21 cellular contexts compared by ENCODE assay signal in genomic region chr21:43328591-43329360, GRCh38.
DNase-seq lines count a peak whose midpoint lies in the region; ATAC-seq, FAIRE-seq and TF ChIP-seq lines count a peak whose summit lies in the region.
"Had no signal": no experiment of that assay in that cellular context is flagged by ENCODE, and none has a peak within 500 bp of the region (broad histone marks: within the 10 kb centered on the region; RNA-seq: fewer than 3 reads in every experiment).

No MANE protein-coding gene starts in this region.

- H3K27me3 ChIP-seq in left ventricle myocardium inferior (ENCODE audit: low read depth) (no peaks in the 10 kb centered on the region), astrocyte (ENCODE audit: insufficient read depth, low read length) (peaks cover 3% of the 10 kb centered on the region), smooth muscle cell (ENCODE audit: low read depth) (no peaks in the 10 kb centered on the region)
- H3K27me3 ChIP-seq: BE2C had no signal

- TF ChIP-seq CTCF in left ventricle myocardium inferior (IDR thresholded peaks at IDR 0.05; ENCODE audit: borderline replicate concordance), result no peak
- no peak for TF ChIP-seq CTCF in astrocyte (IDR thresholded peaks at IDR 0.05; ENCODE audit: insufficient read depth, low read depth, low read length)
- no peak for TF ChIP-seq CTCF in smooth muscle cell (IDR thresholded peaks at IDR 0.05; ENCODE audit: borderline replicate concordance, insufficient read depth, poor library complexity, severe bottlenecking)

- H3K9me3 Mint-ChIP-seq in astrocyte (ENCODE audit: unreplicated experiment), result peaks cover 6% of the 10 kb centered on the region
- H3K9me3 Mint-ChIP-seq in stimulated activated naive B cell treated with anti-CD40 and anti-IgM and Interleukin-4, amounts not matched to agents 10 μg/mL and 1 μg/mL and 100 μg/mL, for 72 hours, result no peaks in the 10 kb centered on the region

- H3K4me2 ChIP-seq in astrocyte (ENCODE audit: low read length) (no peak overlapping the region), smooth muscle cell (peak overlapping the region; percentile 46)
- H3K4me2 ChIP-seq: KMS-11 had no signal

- no peak overlapping the region for H3K4me3 ChIP-seq in left ventricle myocardium inferior
- no peak overlapping the region for H3K4me3 ChIP-seq in astrocyte (ENCODE audit: insufficient read depth, low read depth, low read length)
- H3K4me3 ChIP-seq in mesodermal cell (ENCODE audit: extremely low read depth, insufficient read depth, low read length, poor library complexity, severe bottlenecking), result no peak overlapping the region
- H3K4me3 ChIP-seq in smooth muscle cell, result no peak overlapping the region

- H3K27ac Mint-ChIP-seq in astrocyte (ENCODE audit: unreplicated experiment), result peak overlapping the region; percentile 64
- no peak overlapping the region for H3K27ac Mint-ChIP-seq in stimulated activated naive B cell treated with anti-CD40 and anti-IgM and Interleukin-4, amounts not matched to agents 10 μg/mL and 1 μg/mL and 100 μg/mL, for 72 hours

- peaks cover 9% of the 10 kb centered on the region for H3F3A ChIP-seq in smooth muscle cell (ENCODE audit: low read depth)

- no peak for ATAC-seq in Right ventricle myocardium inferior
- ATAC-seq in stimulated activated naive B cell treated with anti-CD40 and anti-IgM and Interleukin-4, amounts not matched to agents 10 μg/mL and 1 μg/mL and 100 μg/mL, for 72 hours (replicated peaks), result no peak

- no peaks in the 10 kb centered on the region for H3K36me3 Mint-ChIP-seq in astrocyte (ENCODE audit: low read depth, unreplicated experiment)
- H3K36me3 Mint-ChIP-seq in stimulated activated naive B cell treated with anti-CD40 and anti-IgM and Interleukin-4, amounts not matched to agents 10 μg/mL and 1 μg/mL and 100 μg/mL, for 72 hours, result no peaks in the 10 kb centered on the region
- H3K36me3 Mint-ChIP-seq: CD4-positive, CD25-positive, alpha-beta regulatory T cell had no signal

- no peaks in the 10 kb centered on the region for H3K9me3 ChIP-seq in left ventricle myocardium inferior (replicated peaks)
- H3K9me3 ChIP-seq in astrocyte (ENCODE audit: insufficient read depth, low read depth, low read length), result no peaks in the 10 kb centered on the region
- H3K9me3 ChIP-seq in mesodermal cell (ENCODE audit: control insufficient read depth, low read length), result no peaks in the 10 kb centered on the region
- no peaks in the 10 kb centered on the region for H3K9me3 ChIP-seq in smooth muscle cell (replicated peaks; ENCODE audit: low read depth)
- H3K9me3 ChIP-seq: BE2C had no signal

- DNase-seq in Right ventricle myocardium inferior (ENCODE audit: missing footprints), result peak; percentile 65
- no peak for DNase-seq in left ventricle myocardium inferior
- DNase-seq in astrocyte (ENCODE audit: low read depth), result no peak
- no peak for DNase-seq in smooth muscle cell (lab: John Stamatoyannopoulos, UW; ENCODE audit: unreplicated experiment)
- no peak for DNase-seq in stimulated activated naive B cell treated with anti-CD40 and anti-IgM and Interleukin-4, amounts not matched to agents 10 μg/mL and 1 μg/mL and 100 μg/mL, for 72 hours
- DNase-seq in activated T-cell treated with anti-CD3 and anti-CD28 coated beads, Interleukin-2, amount 50 U/mL, for 1 hour, result no peak
- no peak for DNase-seq in middle frontal gyrus (ENCODE audit: extremely low spot score, low spot score)
- DNase-seq: CD4-positive, CD25-positive, alpha-beta regulatory T cell; COR-L47; NCI-H1417 treated with DMSO at 0.1 percent for 48 hours; NCI-H187 treated with DMSO at 0.1 percent for 48 hours; NCI-H2227 treated with DMSO at 0.1 percent for 48 hours; NCI-H524; NCI-H82; OCI-M1; SHP77 treated with DMSO at 0.1 percent for 48 hours had no signal

- H3K9ac ChIP-seq in astrocyte (ENCODE audit: low read length) (no peak overlapping the region), smooth muscle cell (ENCODE audit: low read depth) (peak overlapping the region; percentile 29)
- H3K9ac ChIP-seq: KMS-11 had no signal

- H3K79me2 ChIP-seq in astrocyte (ENCODE audit: insufficient read depth, low read length) (no peaks in the 10 kb centered on the region), smooth muscle cell (ENCODE audit: low read depth) (no peaks in the 10 kb centered on the region)

- H3K36me3 ChIP-seq in left ventricle myocardium inferior (no peaks in the 10 kb centered on the region), astrocyte (ENCODE audit: insufficient read depth, low read length) (no peaks in the 10 kb centered on the region), mesodermal cell (ENCODE audit: control insufficient read depth, insufficient read depth, low read length) (no peaks in the 10 kb centered on the region), smooth muscle cell (ENCODE audit: low read depth) (no peaks in the 10 kb centered on the region)
- H3K36me3 ChIP-seq: BE2C had no signal

- H3K27ac ChIP-seq in left ventricle myocardium inferior (replicated peaks) (no peak overlapping the region), astrocyte (ENCODE audit: low read depth, low read length) (no peak overlapping the region), mesodermal cell (ENCODE audit: low read depth, low read length, severe bottlenecking) (peak overlapping the region; percentile 17), smooth muscle cell (ENCODE audit: low read depth) (peak overlapping the region; percentile 73)
- H3K27ac ChIP-seq: 22Rv1 had no signal

- H4K20me1 ChIP-seq in astrocyte (ENCODE audit: insufficient read depth, low read length) (no peaks in the 10 kb centered on the region), smooth muscle cell (ENCODE audit: low read depth) (no peaks in the 10 kb centered on the region)

- H3K27me3 Mint-ChIP-seq in astrocyte (ENCODE audit: low read depth, unreplicated experiment), result peaks cover 8% of the 10 kb centered on the region
- peaks cover 8 to 13% of the 10 kb centered on the region in 2 donors for H3K27me3 Mint-ChIP-seq in stimulated activated naive B cell treated with anti-CD40 and anti-IgM and Interleukin-4, amounts not matched to agents 10 μg/mL and 1 μg/mL and 100 μg/mL, for 72 hours
- H3K27me3 Mint-ChIP-seq: CD4-positive, CD25-positive, alpha-beta regulatory T cell had no signal

- intact Hi-C loops in Right ventricle myocardium inferior (cut with DNase I), result no loop called here
- intact Hi-C loops in left ventricle myocardium inferior (cut with micrococcal nuclease), result no loop called here

- peaks cover 32% of the 10 kb centered on the region for H3K4me1 Mint-ChIP-seq in astrocyte (ENCODE audit: low read depth, unreplicated experiment)
- H3K4me1 Mint-ChIP-seq in stimulated activated naive B cell treated with anti-CD40 and anti-IgM and Interleukin-4, amounts not matched to agents 10 μg/mL and 1 μg/mL and 100 μg/mL, for 72 hours, result peaks cover 32 to 46% of the 10 kb centered on the region in 2 donors

- H3K4me1 ChIP-seq in left ventricle myocardium inferior (peaks cover 25% of the 10 kb centered on the region), astrocyte (ENCODE audit: insufficient read depth, low read length) (peaks cover 22% of the 10 kb centered on the region), mesodermal cell (ENCODE audit: control insufficient read depth, insufficient read depth, low read length, poor library complexity, severe bottlenecking) (peaks cover 55% of the 10 kb centered on the region), smooth muscle cell (ENCODE audit: low read depth) (peaks cover 12% of the 10 kb centered on the region)

- 93 to 95% methylated on average over 17 to 18 of the region's 18 CpGs for WGBS in mesodermal cell (ENCODE audit: insufficient coverage in 2 of 2), 2 experiments
- 76% methylated on average over 15 of the region's 18 CpGs for WGBS in smooth muscle cell (ENCODE audit: low lambda C conversion rate)

- H2AFZ ChIP-seq in astrocyte (ENCODE audit: low read depth, low read length), result no peak overlapping the region
- H2AFZ ChIP-seq in smooth muscle cell (ENCODE audit: low read depth), result no peak overlapping the region

- no peak overlapping the region for H3K4me3 Mint-ChIP-seq in astrocyte (ENCODE audit: unreplicated experiment)
- H3K4me3 Mint-ChIP-seq in stimulated activated naive B cell treated with anti-CD40 and anti-IgM and Interleukin-4, amounts not matched to agents 10 μg/mL and 1 μg/mL and 100 μg/mL, for 72 hours, result no peak overlapping the region
- H3K4me3 Mint-ChIP-seq: CD4-positive, CD25-positive, alpha-beta regulatory T cell had no signal

- no peak for FAIRE-seq in astrocyte (lab: Jason Lieb, UNC)
- FAIRE-seq: G401.6 had no signal

Comparison
In these comparisons a context has a peak if more than half of its experiments do, and no peak if none do; other contexts are left out.
1. H3K27ac ChIP-seq: peak in mesodermal cell (single experiment) and smooth muscle cell (single experiment); none in left ventricle myocardium inferior (single experiment) and astrocyte (single experiment).